Comparison of ENCODE assay signal across 8 cellular contexts in genomic region chr2:222655406-222655747, GRCh38. TPM values are rescaled to one million over a fixed set of nuclear protein-coding genes. Genes with fewer than 3 reads are reported as not detected.
DNase-seq lines count a peak whose midpoint lies in the region; ATAC-seq and TF ChIP-seq lines count a peak whose summit lies in the region.

No MANE protein-coding gene starts in this region.

- H3K27me3 ChIP-seq in MM.1S (replicated peaks; ENCODE audit: insufficient read depth, low read length): no peaks in the 10 kb centered on the region
- H3K27me3 ChIP-seq in right atrium auricular region: no peaks in the 10 kb centered on the region

- no peaks in the 10 kb centered on the region for H3K27me3 Mint-ChIP-seq in activated CD8-positive, alpha-beta T cell treated with anti-CD3 and anti-CD28 coated beads, Interleukin-2, amount 10 ng/mL, durations not matched to agents 7 days and 5 days (ENCODE audit: low read depth)

- H3K4me1 Mint-ChIP-seq in activated CD8-positive, alpha-beta T cell treated with anti-CD3 and anti-CD28 coated beads, Interleukin-2, amount 10 ng/mL, durations not matched to agents 7 days and 5 days (ENCODE audit: low read depth): peaks cover 29% of the 10 kb centered on the region

- H3K36me3 ChIP-seq in MM.1S (replicated peaks; ENCODE audit: insufficient read depth, low read length) (no peaks in the 10 kb centered on the region), right atrium auricular region (no peaks in the 10 kb centered on the region)

- peaks cover 12% of the 10 kb centered on the region for H4K20me1 ChIP-seq in MM.1S (ENCODE audit: insufficient read depth, low read length)

- ATAC-seq in GM21825 (IDR thresholded peaks at IDR 0.05; ENCODE audit: unreplicated experiment) (peak; percentile 5), HG03378 (IDR thresholded peaks at IDR 0.05; ENCODE audit: unreplicated experiment) (no peak)
- peak; percentile 37 for ATAC-seq in activated CD8-positive, alpha-beta T cell treated with anti-CD3 and anti-CD28 coated beads, Interleukin-2, amount 10 ng/mL, durations not matched to agents 7 days and 5 days

- POLR2A ChIA-PET in activated CD8-positive, alpha-beta T cell treated with anti-CD3 and anti-CD28 coated beads, Interleukin-2, amount 10 ng/mL, durations not matched to agents 7 days and 5 days (lab: Charles Lee): interaction anchor here (1.1 to 1.2 kb wide), 2 partner anchors 248 to 1289 kb away, joined by 3 read pairs; no protein-coding TSS in a partner anchor

- H3K27ac ChIP-seq in MM.1S (ENCODE audit: low read length) (peak overlapping the region; percentile 93), right atrium auricular region (peak overlapping the region; percentile 85 to 86)

- H3K9me3 Mint-ChIP-seq in activated CD8-positive, alpha-beta T cell treated with anti-CD3 and anti-CD28 coated beads, Interleukin-2, amount 10 ng/mL, durations not matched to agents 7 days and 5 days (ENCODE audit: insufficient read depth): no peaks in the 10 kb centered on the region

- DNase-seq in GM03348 (ENCODE audit: low spot score): peak; percentile 11
- no peak for DNase-seq in MM.1S
- DNase-seq in activated CD8-positive, alpha-beta T cell treated with anti-CD3 and anti-CD28 coated beads, Interleukin-2, amount 10 ng/mL, durations not matched to agents 7 days and 5 days: no peak
- DNase-seq in right atrium auricular region (ENCODE audit: low spot score): no peak
- no peak for DNase-seq in skeletal muscle cell (ENCODE audit: low read depth)
- DNase-seq in T1000 (lab: John Stamatoyannopoulos, UW): no peak

- H3K4me1 ChIP-seq in MM.1S (ENCODE audit: low read length) (peaks cover 32% of the 10 kb centered on the region), right atrium auricular region (peaks cover 0 to 21% of the 10 kb centered on the region in 2 donors)

- H3K9ac ChIP-seq in MM.1S (ENCODE audit: low read length): peak overlapping the region; percentile 99

- H3K4me3 ChIP-seq in MM.1S (ENCODE audit: low read length): peak overlapping the region; percentile 98
- H3K4me3 ChIP-seq in right atrium auricular region: peak overlapping the region; percentile 69 to 79
- peak overlapping the region; percentile 96 for H3K4me3 ChIP-seq in skeletal muscle cell (ENCODE audit: low read depth, low read length)

- no peaks in the 10 kb centered on the region for H3K9me2 ChIP-seq in MM.1S (replicated peaks; ENCODE audit: insufficient read depth, low read length)

- peaks cover 60% of the 10 kb centered on the region for H3K79me2 ChIP-seq in MM.1S (ENCODE audit: low read length)

- peak overlapping the region; percentile 99 for H3K27ac Mint-ChIP-seq in activated CD8-positive, alpha-beta T cell treated with anti-CD3 and anti-CD28 coated beads, Interleukin-2, amount 10 ng/mL, durations not matched to agents 7 days and 5 days

- H3K36me3 Mint-ChIP-seq in activated CD8-positive, alpha-beta T cell treated with anti-CD3 and anti-CD28 coated beads, Interleukin-2, amount 10 ng/mL, durations not matched to agents 7 days and 5 days (ENCODE audit: low read depth): peaks cover 9% of the 10 kb centered on the region

- peak overlapping the region; percentile 88 for H3K4me2 ChIP-seq in MM.1S (ENCODE audit: low read depth, low read length)

- peak overlapping the region; percentile 94 for H3K4me3 Mint-ChIP-seq in activated CD8-positive, alpha-beta T cell treated with anti-CD3 and anti-CD28 coated beads, Interleukin-2, amount 10 ng/mL, durations not matched to agents 7 days and 5 days

- peak overlapping the region; percentile 60 for H2AFZ ChIP-seq in MM.1S (ENCODE audit: low read length)

- H3K9me3 ChIP-seq in MM.1S (replicated peaks; ENCODE audit: insufficient read depth, low read length) (no peaks in the 10 kb centered on the region), right atrium auricular region (no peaks in the 10 kb centered on the region)

- no peak for TF ChIP-seq CTCF in MM.1S (IDR thresholded peaks at IDR 0.05; ENCODE audit: low read length)
- no peak for TF ChIP-seq CTCF in right atrium auricular region (IDR thresholded peaks at IDR 0.05)

- peaks cover 24% of the 10 kb centered on the region for H3F3A ChIP-seq in MM.1S (ENCODE audit: insufficient read depth, low read length)

- CTCF ChIA-PET in activated CD8-positive, alpha-beta T cell treated with anti-CD3 and anti-CD28 coated beads, Interleukin-2, amount 10 ng/mL, durations not matched to agents 7 days and 5 days (lab: Charles Lee): interaction anchor here (1.0 kb wide), 1 partner anchor 284 kb away, joined by 3 read pairs; no protein-coding TSS in a partner anchor

RNA-seq across cellular contexts. Expression of gene FARSB, which starts 0.5 kb away (rescaled TPM):
- 10 to 100 TPM; 26.9 to 28.0 TPM for total RNA-seq in activated CD8-positive, alpha-beta T cell treated with anti-CD3 and anti-CD28 coated beads, Interleukin-2, amount 10 ng/mL, durations not matched to agents 7 days and 5 days
- total RNA-seq in right atrium auricular region: 10 to 100 TPM; 11.3 to 13.7 TPM

RNA-seq across cellular contexts. Expression of gene MOGAT1, which starts 16.1 kb away (rescaled TPM):
- total RNA-seq in activated CD8-positive, alpha-beta T cell treated with anti-CD3 and anti-CD28 coated beads, Interleukin-2, amount 10 ng/mL, durations not matched to agents 7 days and 5 days: not detected
- not detected for total RNA-seq in right atrium auricular region
